ENCODE assay signal across 8 cellular contexts in the genomic region with DNA sequence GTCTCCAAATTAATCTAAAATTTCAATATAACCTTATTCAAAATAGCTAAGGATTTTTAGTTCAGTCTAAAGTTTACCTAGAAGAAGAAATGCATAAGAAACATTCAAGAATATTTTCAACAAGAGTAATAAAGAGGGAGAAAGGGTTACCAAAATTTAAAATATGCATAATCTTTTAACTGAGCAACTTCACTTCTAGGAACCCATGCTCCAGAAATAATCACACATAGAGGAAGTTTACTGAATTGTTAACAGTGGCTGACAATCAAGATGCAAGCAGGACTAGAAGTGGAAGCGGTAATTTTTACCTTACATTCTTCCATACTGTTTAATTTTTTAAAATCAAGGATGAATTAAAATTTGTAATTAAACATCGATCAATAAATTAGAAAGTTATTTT. TPM values are rescaled to one million over a fixed set of nuclear protein-coding genes. Genes with fewer than 3 reads are reported as not detected.
DNase-seq lines count a peak whose midpoint lies in the region; ATAC-seq, FAIRE-seq and TF ChIP-seq lines count a peak whose summit lies in the region.

No MANE protein-coding gene starts in this region.

- H3K4me1 ChIP-seq in BE2C (no peaks in the 10 kb centered on the region; the same call in none of the 2 replicates), GM12878 (ENCODE audit: control insufficient read depth, insufficient read depth, low read length) (peaks cover 6% of the 10 kb centered on the region; the same call in 1 of the 2 replicates), muscle layer of duodenum (ENCODE audit: control insufficient read depth in 1 of 2, insufficient read depth in 2 of 2, low read length in 2 of 2) (peaks cover 18 to 36% of the 10 kb centered on the region in 2 donors)

- RAD21 ChIA-PET in GM12878 (lab: Charles Lee; ENCODE audit: unreplicated experiment): no interaction called here

- no peak for TF ChIP-seq POLR2A in GM12878 (IDR thresholded peaks at IDR 0.05; ENCODE audit: low read depth, low read length)

- SMC1A ChIA-PET in GM12878 (lab: Charles Lee; ENCODE audit: uncharacterized antibody, unreplicated experiment): interaction anchor here (1.4 to 1.5 kb wide), 2 partner anchors 33 to 77 kb away, joined by 3 to 6 read pairs; no protein-coding TSS in a partner anchor

- H3K27ac ChIP-seq in GM12878 (ENCODE audit: control insufficient read depth, insufficient read depth): peak overlapping the region; percentile 98; the same call in 1 of the 2 replicates
- peak overlapping the region; percentile 93 for H3K27ac ChIP-seq in muscle layer of duodenum (ENCODE audit: low read length)

- CTCF ChIA-PET in GM12878 (lab: Yijun Ruan, JAX): no interaction called here

- no peaks in the 10 kb centered on the region for H3K9me3 ChIP-seq in BE2C
- H3K9me3 ChIP-seq in GM12878 (replicated peaks; ENCODE audit: control insufficient read depth, insufficient read depth, low read length): peaks cover 12% of the 10 kb centered on the region
- no peaks in the 10 kb centered on the region for H3K9me3 ChIP-seq in muscle layer of duodenum (ENCODE audit: control insufficient read depth in 1 of 2, low read length in 2 of 2)

- POLR2A ChIA-PET in GM12878 (lab: Charles Lee): no interaction called here

- no peak overlapping the region for H2AFZ ChIP-seq in GM12878 (ENCODE audit: control insufficient read depth, low read depth, low read length)

- peak overlapping the region; percentile 80 for H3K4me2 ChIP-seq in GM12878 (ENCODE audit: control insufficient read depth, insufficient read depth)

- no peaks in the 10 kb centered on the region; the same call in 1 of the 2 replicates for H4K20me1 ChIP-seq in GM12878 (ENCODE audit: control insufficient read depth, insufficient read depth)

- WGBS in GM12878 (ENCODE audit: insufficient coverage, insufficient replicate concordance, low lambda C conversion rate, missing lambda C conversion rate): 4% methylated on average over 2 of the region's 2 CpGs

- BruUV-seq in GM12878 (replicated peaks; lab: Mats Ljungman, UMichigan): no TSS peak

- H3K27me3 ChIP-seq in BE2C: no peaks in the 10 kb centered on the region
- no peaks in the 10 kb centered on the region for H3K27me3 ChIP-seq in GM12878 (replicated peaks in 1 of 2; ENCODE audit: control insufficient read depth in 2 of 2, insufficient read depth in 2 of 2, low read length in 1 of 2)
- no peaks in the 10 kb centered on the region for H3K27me3 ChIP-seq in muscle layer of duodenum (ENCODE audit: low read depth, low read length)

- TF ChIP-seq CTCF in BE2C (IDR thresholded peaks at IDR 0.05; ENCODE audit: low read depth, low read length) (no peak), GM12878 (IDR thresholded peaks at IDR 0.05 in 2 of 3, conservative IDR thresholded peaks at IDR 0.05 in 1 of 3; ENCODE audit: control insufficient read depth in 2 of 3, extremely low read depth in 1 of 3, insufficient read depth in 1 of 3, low read depth in 3 of 3, low read length in 3 of 3) (no peak)

- peak; percentile 7 for FAIRE-seq in GM12878 (lab: Jason Lieb, UNC)

- in situ Hi-C loops in KBM-7 (cut with MboI; ENCODE audit: low pct_unique_long_range_greater_than_20kb, low sequenced_read_pairs): no loop called here
- in situ Hi-C loops in GM12878 (cut with MboI): no loop called here

- no peak for TF ChIP-seq EP300 in GM12878 (IDR thresholded peaks at IDR 0.05; ENCODE audit: borderline replicate concordance in 1 of 2, control insufficient read depth in 1 of 2, low read depth in 2 of 2, low read length in 2 of 2)

- no peak for ATAC-seq in GM12878
- no peak for ATAC-seq in HG03280 (IDR thresholded peaks at IDR 0.05; ENCODE audit: unreplicated experiment)
- ATAC-seq in HG02852 (IDR thresholded peaks at IDR 0.05; ENCODE audit: unreplicated experiment): no peak
- ATAC-seq in GM18502 (IDR thresholded peaks at IDR 0.05; ENCODE audit: poor library complexity, unreplicated experiment): no peak

- DNase-seq in BE2C: no peak
- DNase-seq in KBM-7: peak; percentile 44
- no peak for DNase-seq in GM12878 (ENCODE audit: low read depth, low spot score)
- DNase-seq in GOT3 (lab: John Stamatoyannopoulos, UW): no peak

- H3K79me2 ChIP-seq in GM12878 (ENCODE audit: control insufficient read depth, insufficient read depth, low read length): peaks cover 62% of the 10 kb centered on the region

- H3K4me3 ChIP-seq in BE2C (ENCODE audit: low read depth, low read length): peak overlapping the region; percentile 91
- peak overlapping the region; percentile 92 for H3K4me3 ChIP-seq in GM12878
- peak overlapping the region; percentile 70 to 98 for H3K4me3 ChIP-seq in muscle layer of duodenum (ENCODE audit: low read depth in 1 of 2, low read length in 2 of 2)

- peak overlapping the region; percentile 93 for H3K9ac ChIP-seq in GM12878 (ENCODE audit: control insufficient read depth, insufficient read depth, low read length)

- intact Hi-C loops in GM12878 (cut with micrococcal nuclease; ENCODE audit: unreplicated experiment): loop anchor here (10.0 kb wide), 1 partner anchor 683 kb away; no protein-coding TSS in a partner anchor

- no peaks in the 10 kb centered on the region for H3K36me3 ChIP-seq in BE2C
- peaks cover 0 to 9% of the 10 kb centered on the region in 2 experiments; a peak in 1 of 4 replicates for H3K36me3 ChIP-seq in GM12878 (ENCODE audit: control insufficient read depth in 2 of 2, insufficient read depth in 2 of 2, low read length in 1 of 2)
- peaks cover 0 to 18% of the 10 kb centered on the region in 2 donors for H3K36me3 ChIP-seq in muscle layer of duodenum (ENCODE audit: control insufficient read depth in 1 of 2, insufficient read depth in 2 of 2, low read length in 2 of 2)

- no peak for TF ChIP-seq RAD21 in GM12878 (IDR thresholded peaks at IDR 0.05; ENCODE audit: insufficient read depth, low read depth, low read length)

TF ChIP-seq in GM12878, 131 proteins besides CTCF, POLR2A, EP300 and RAD21:
- TF ChIP-seq NFIC (IDR thresholded peaks at IDR 0.05; ENCODE audit: low read depth, low read length): no peak
- TF ChIP-seq, protein P1, sequence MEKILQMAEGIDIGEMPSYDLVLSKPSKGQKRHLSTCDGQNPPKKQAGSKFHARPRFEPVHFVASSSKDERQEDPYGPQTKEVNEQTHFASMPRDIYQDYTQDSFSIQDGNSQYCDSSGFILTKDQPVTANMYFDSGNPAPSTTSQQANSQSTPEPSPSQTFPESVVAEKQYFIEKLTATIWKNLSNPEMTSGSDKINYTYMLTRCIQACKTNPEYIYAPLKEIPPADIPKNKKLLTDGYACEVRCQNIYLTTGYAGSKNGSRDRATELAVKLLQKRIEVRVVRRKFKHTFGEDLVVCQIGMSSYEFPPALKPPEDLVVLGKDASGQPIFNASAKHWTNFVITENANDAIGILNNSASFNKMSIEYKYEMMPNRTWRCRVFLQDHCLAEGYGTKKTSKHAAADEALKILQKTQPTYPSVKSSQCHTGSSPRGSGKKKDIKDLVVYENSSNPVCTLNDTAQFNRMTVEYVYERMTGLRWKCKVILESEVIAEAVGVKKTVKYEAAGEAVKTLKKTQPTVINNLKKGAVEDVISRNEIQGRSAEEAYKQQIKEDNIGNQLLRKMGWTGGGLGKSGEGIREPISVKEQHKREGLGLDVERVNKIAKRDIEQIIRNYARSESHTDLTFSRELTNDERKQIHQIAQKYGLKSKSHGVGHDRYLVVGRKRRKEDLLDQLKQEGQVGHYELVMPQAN (conservative IDR thresholded peaks at IDR 0.05): no peak
- no peak for TF ChIP-seq TARDBP (IDR thresholded peaks at IDR 0.05; ENCODE audit: borderline replicate concordance)
- no peak for TF ChIP-seq RB1 (IDR thresholded peaks at IDR 0.05; ENCODE audit: borderline replicate concordance)
- TF ChIP-seq, protein P2, sequence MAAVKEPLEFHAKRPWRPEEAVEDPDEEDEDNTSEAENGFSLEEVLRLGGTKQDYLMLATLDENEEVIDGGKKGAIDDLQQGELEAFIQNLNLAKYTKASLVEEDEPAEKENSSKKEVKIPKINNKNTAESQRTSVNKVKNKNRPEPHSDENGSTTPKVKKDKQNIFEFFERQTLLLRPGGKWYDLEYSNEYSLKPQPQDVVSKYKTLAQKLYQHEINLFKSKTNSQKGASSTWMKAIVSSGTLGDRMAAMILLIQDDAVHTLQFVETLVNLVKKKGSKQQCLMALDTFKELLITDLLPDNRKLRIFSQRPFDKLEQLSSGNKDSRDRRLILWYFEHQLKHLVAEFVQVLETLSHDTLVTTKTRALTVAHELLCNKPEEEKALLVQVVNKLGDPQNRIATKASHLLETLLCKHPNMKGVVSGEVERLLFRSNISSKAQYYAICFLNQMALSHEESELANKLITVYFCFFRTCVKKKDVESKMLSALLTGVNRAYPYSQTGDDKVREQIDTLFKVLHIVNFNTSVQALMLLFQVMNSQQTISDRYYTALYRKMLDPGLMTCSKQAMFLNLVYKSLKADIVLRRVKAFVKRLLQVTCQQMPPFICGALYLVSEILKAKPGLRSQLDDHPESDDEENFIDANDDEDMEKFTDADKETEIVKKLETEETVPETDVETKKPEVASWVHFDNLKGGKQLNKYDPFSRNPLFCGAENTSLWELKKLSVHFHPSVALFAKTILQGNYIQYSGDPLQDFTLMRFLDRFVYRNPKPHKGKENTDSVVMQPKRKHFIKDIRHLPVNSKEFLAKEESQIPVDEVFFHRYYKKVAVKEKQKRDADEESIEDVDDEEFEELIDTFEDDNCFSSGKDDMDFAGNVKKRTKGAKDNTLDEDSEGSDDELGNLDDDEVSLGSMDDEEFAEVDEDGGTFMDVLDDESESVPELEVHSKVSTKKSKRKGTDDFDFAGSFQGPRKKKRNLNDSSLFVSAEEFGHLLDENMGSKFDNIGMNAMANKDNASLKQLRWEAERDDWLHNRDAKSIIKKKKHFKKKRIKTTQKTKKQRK (IDR thresholded peaks at IDR 0.05; ENCODE audit: low read depth, low read length): no peak

RNA-seq across cellular contexts. Expression of a gene that starts 1.9 kb away (rescaled TPM):
- polyA plus RNA-seq in BE2C (2012; ENCODE audit: insufficient read depth, insufficient read length, low read depth): 30.0 TPM
- 90.2 and 91.5 TPM in 2 replicates for total RNA-seq in GM12878 (2013; cell fraction: nucleolus; rRNA removed)
- total RNA-seq in GM12878 (2014; rRNA removed): 28.9 and 32.6 TPM in 2 replicates
- 52.1 and 52.7 TPM in 2 replicates for total RNA-seq in GM12878 (2014; rRNA removed; fragmentation: Illumina TruSeq; extraction: Trizol)
- total RNA-seq in GM12878 (2021): 43.0 and 43.5 TPM in 2 replicates
- 23.0 TPM for polyA plus RNA-seq in GM12878 (2011; ENCODE audit: low read depth)
- polyA plus RNA-seq in GM12878 (2011; rRNA removed): 93.4 and 142 TPM in 2 replicates
- polyA plus RNA-seq in GM12878 (2011; cell fraction: cytosol; rRNA removed): 29.4 and 37.6 TPM in 2 replicates
- 29.6 and 35.0 TPM in 2 replicates for polyA plus RNA-seq in GM12878 (2011; cell fraction: nucleus; rRNA removed)
- polyA plus RNA-seq in GM12878 (2012): 39.1 and 49.3 TPM in 2 replicates
- polyA plus RNA-seq in GM12878 (2014; fragmentation: Illumina TruSeq; extraction: Trizol): 52.5 and 64.9 TPM in 2 replicates
- 10 to 100 TPM; 27.8 to 28.2 TPM for polyA plus RNA-seq in GM12878 (2014; fragmentation: Nextera tagmentation; extraction: Ambion mirVana)
- polyA plus RNA-seq in GM12878 (2014; rRNA removed): 25.6 and 31.2 TPM in 2 replicates
- polyA plus RNA-seq in GM12878 (2016; fragmentation: Nextera tagmentation; extraction: Ambion mirVana): 10 to 100 TPM; 58.0 to 58.7 TPM
- polyA minus RNA-seq in GM12878 (2011; rRNA and poly(A)+ RNA removed): 87.6 and 117 TPM in 2 replicates
- 32.6 and 35.9 TPM in 2 replicates for polyA minus RNA-seq in GM12878 (2011; cell fraction: cytosol; rRNA and poly(A)+ RNA removed)
- 35.3 and 44.2 TPM in 2 replicates for polyA minus RNA-seq in GM12878 (2011; cell fraction: nucleus; rRNA and poly(A)+ RNA removed)
